In genomic region chrX:122245943-122246342, GRCh38 we compare ENCODE assay signal across 35 cellular contexts.
DNase-seq lines count a peak whose midpoint lies in the region; ATAC-seq, FAIRE-seq and TF ChIP-seq lines count a peak whose summit lies in the region.
"Had no signal": no experiment of that assay in that cellular context is flagged by ENCODE, and none has a peak within 500 bp of the region (broad histone marks: within the 10 kb centered on the region; RNA-seq: fewer than 3 reads in every experiment).

No MANE protein-coding gene starts in this region.

- H3K79me1 ChIP-seq in H1 (ENCODE audit: low read depth, low read length) = no peaks in the 10 kb centered on the region

- no peaks in the 10 kb centered on the region for H3K79me2 ChIP-seq in GM23338 (replicated peaks; ENCODE audit: insufficient read depth)
- H3K79me2 ChIP-seq in H1 (ENCODE audit: control insufficient read depth in 1 of 2, insufficient read depth in 2 of 2, low read length in 2 of 2) = no peaks in the 10 kb centered on the region

- H4K8ac ChIP-seq in H1 (ENCODE audit: extremely low read depth, insufficient read depth, low read length) = no peak overlapping the region

- H3K27me3 ChIP-seq in GM23338 (ENCODE audit: insufficient read depth) (no peaks in the 10 kb centered on the region), H1 (replicated peaks in 1 of 4; ENCODE audit: control insufficient read depth in 3 of 4, extremely low read depth in 1 of 4, insufficient read depth in 3 of 4, low read length in 3 of 4) (no peaks in the 10 kb centered on the region)
- H3K27me3 ChIP-seq: BE2C had no signal

- H3K4me3 ChIP-seq in GM23338 = no peak overlapping the region
- no peak overlapping the region for H3K4me3 ChIP-seq in H1 (ENCODE audit: extremely low read depth in 1 of 4, insufficient read depth in 2 of 4, low read depth in 3 of 4, low read length in 4 of 4)
- H3K4me3 ChIP-seq: A549; BLaER1; BLaER1 treated with 17β-estradiol and CSF1 and Interleukin-3, amounts not matched to agents 10 nM and 100 nM had no signal

- no peak for FAIRE-seq in H1 (lab: Jason Lieb, UNC)
- FAIRE-seq: A204.1, A549, D721Med had no signal

- H3K18ac ChIP-seq in H1 (ENCODE audit: extremely low read depth, low read length) = no peak overlapping the region

- H2AK5ac ChIP-seq in H1 (ENCODE audit: low read depth, low read length) = no peak overlapping the region

- H4K91ac ChIP-seq in H1 (replicated peaks; ENCODE audit: insufficient read length, low read length) = no peak overlapping the region

- POLR2A ChIA-PET in WTC11 (lab: Charles Lee) = interaction anchor here (1.0 kb wide), 1 partner anchor 9 kb away, joined by 3 read pairs; no protein-coding TSS in a partner anchor
- POLR2A ChIA-PET in H1 (lab: Charles Lee; ENCODE audit: partially characterized antibody) = interaction anchor here (1.1 to 2.2 kb wide), 5 partner anchors 10 to 532 kb away, joined by 3 to 10 read pairs (median 4); no protein-coding TSS in a partner anchor
- POLR2A ChIA-PET in activated CD4-positive, alpha-beta T cell treated with anti-CD3 and anti-CD28 coated beads, Interleukin-2, amount 10 ng/mL, durations not matched to agents 7 days and 5 days (lab: Charles Lee) = no interaction called here

- H3K23me2 ChIP-seq in H1 (ENCODE audit: low read depth, low read length) = no peaks in the 10 kb centered on the region

- H3K4me3 Mint-ChIP-seq in GM23338 (no peak overlapping the region), WTC11 (no peak overlapping the region)
- H3K4me3 Mint-ChIP-seq in activated CD4-positive, alpha-beta T cell treated with anti-CD3 and anti-CD28 coated beads, Interleukin-2, amount 10 ng/mL, durations not matched to agents 7 days and 5 days = no peak overlapping the region
- H3K4me3 Mint-ChIP-seq: B cell; CD14-positive monocyte; CD4-positive, alpha-beta memory T cell; CD4-positive, alpha-beta T cell; CD4-positive, CD25-positive, alpha-beta regulatory T cell; CD8-positive, alpha-beta memory T cell; CD8-positive, alpha-beta T cell had no signal

- CTCF ChIA-PET in WTC11 (lab: Charles Lee) (no interaction called here), H1 (lab: Charles Lee; ENCODE audit: partially characterized antibody) (interaction anchor here (1.7 kb wide), 1 partner anchor 10 kb away, joined by 6 read pairs; no protein-coding TSS in a partner anchor)
- CTCF ChIA-PET in activated CD4-positive, alpha-beta T cell treated with anti-CD3 and anti-CD28 coated beads, Interleukin-2, amount 10 ng/mL, durations not matched to agents 7 days and 5 days (lab: Charles Lee) = no interaction called here

- DNase-seq in GM23338 (ENCODE audit: low spot score) (no peak), WTC11 (ENCODE audit: low spot score) (no peak), H1 (ENCODE audit: low read depth in 1 of 2, low spot score in 2 of 2) (no peak), cerebellar cortex (ENCODE audit: low spot score) (no peak)
- DNase-seq in activated CD4-positive, alpha-beta T cell treated with anti-CD3 and anti-CD28 coated beads, Interleukin-2, amount 10 ng/mL, durations not matched to agents 7 days and 5 days = no peak
- DNase-seq: 8988T; ACHN; AML-193; BE2C; C1 segment of cervical spinal cord; Caco-2; Calu3; CD4-positive, alpha-beta memory T cell; CD4-positive, alpha-beta T cell; CD4-positive, CD25-positive, alpha-beta regulatory T cell; CD8-positive, alpha-beta memory T cell; CD8-positive, alpha-beta T cell; COR-L47; DMS 273 treated with DMSO at 0.1 percent for 48 hours; DMS153; DMS53; DMS79; DMS79 treated with DMSO at 0.1 percent for 48 hours; DND-41; EL had no signal

- no peak overlapping the region for H2BK120ac ChIP-seq in H1 (replicated peaks; ENCODE audit: low read depth, low read length)

- H2BK15ac ChIP-seq in H1 (ENCODE audit: low read length) = no peak overlapping the region

- H2BK20ac ChIP-seq in H1 (ENCODE audit: low read length) = no peak overlapping the region

- no peak overlapping the region for H2BK12ac ChIP-seq in H1 (ENCODE audit: low read depth, low read length)

- no peak overlapping the region for H3K9ac ChIP-seq in H1 (replicated peaks in 1 of 4; ENCODE audit: extremely low read depth in 1 of 4, low read depth in 3 of 4, low read length in 3 of 4)
- H3K9ac ChIP-seq: BLaER1; BLaER1 treated with 17β-estradiol and CSF1 and Interleukin-3, amounts not matched to agents 10 nM and 100 nM had no signal

- no peak overlapping the region for H3K27ac ChIP-seq in GM23338 (ENCODE audit: low read depth)
- H3K27ac ChIP-seq in H1 (ENCODE audit: low read depth, low read length) = no peak overlapping the region
- H3K27ac ChIP-seq: 22Rv1; A549; BLaER1; BLaER1 treated with 17β-estradiol and CSF1 and Interleukin-3, amounts not matched to agents 10 nM and 100 nM; C4-2B had no signal

- H4K20me1 ChIP-seq in GM23338 (replicated peaks; ENCODE audit: insufficient read depth) (0 out of 2 replicates have a peak, but pooled peaks cover under 1% of the 10 kb centered on the region), H1 (replicated peaks in 1 of 2; ENCODE audit: control insufficient read depth in 1 of 2, insufficient read depth in 2 of 2, low read length in 2 of 2) (peaks cover 0 to 2% of the 10 kb centered on the region in 2 experiments)
- H4K20me1 ChIP-seq: BLaER1; BLaER1 treated with 17β-estradiol and CSF1 and Interleukin-3, amounts not matched to agents 10 nM and 100 nM had no signal

- H3K36me3 Mint-ChIP-seq in GM23338 (ENCODE audit: low read depth) (peaks cover 11% of the 10 kb centered on the region; the same call in 2 of the 3 replicates), WTC11 (peaks cover 4% of the 10 kb centered on the region)
- no peaks in the 10 kb centered on the region for H3K36me3 Mint-ChIP-seq in activated CD4-positive, alpha-beta T cell treated with anti-CD3 and anti-CD28 coated beads, Interleukin-2, amount 10 ng/mL, durations not matched to agents 7 days and 5 days (ENCODE audit: low read depth)
- H3K36me3 Mint-ChIP-seq: CD14-positive monocyte; CD4-positive, alpha-beta memory T cell; CD4-positive, CD25-positive, alpha-beta regulatory T cell; CD8-positive, alpha-beta memory T cell; CD8-positive, alpha-beta T cell had no signal

- H3K4me1 Mint-ChIP-seq in GM23338 (peaks cover 18% of the 10 kb centered on the region; the same call in 2 of the 3 replicates), WTC11 (peaks cover 42% of the 10 kb centered on the region)
- H3K4me1 Mint-ChIP-seq in activated CD4-positive, alpha-beta T cell treated with anti-CD3 and anti-CD28 coated beads, Interleukin-2, amount 10 ng/mL, durations not matched to agents 7 days and 5 days = no peaks in the 10 kb centered on the region
- H3K4me1 Mint-ChIP-seq: B cell; CD14-positive monocyte; CD4-positive, alpha-beta memory T cell; CD4-positive, CD25-positive, alpha-beta regulatory T cell; CD8-positive, alpha-beta memory T cell had no signal

- peaks cover 6% of the 10 kb centered on the region; the same call in 1 of the 2 replicates for H3K36me3 ChIP-seq in GM23338 (ENCODE audit: insufficient read depth)
- H3K36me3 ChIP-seq in H1 (ENCODE audit: control insufficient read depth in 2 of 4, insufficient read depth in 4 of 4, low read length in 3 of 4) = peaks cover 0 to 25% (median 1%) of the 10 kb centered on the region in 4 experiments; a peak in 2 of 8 replicates
- H3K36me3 ChIP-seq: BE2C; BLaER1; BLaER1 treated with 17β-estradiol and CSF1 and Interleukin-3, amounts not matched to agents 10 nM and 100 nM had no signal

- H3K4me1 ChIP-seq in GM23338 (ENCODE audit: insufficient read depth) (no peaks in the 10 kb centered on the region; the same call in none of the 2 replicates), H1 (replicated peaks in 1 of 4; ENCODE audit: control insufficient read depth in 3 of 4, insufficient read depth in 4 of 4, low read length in 3 of 4) (no peaks in the 10 kb centered on the region; a peak in 1 of 7 replicates)
- H3K4me1 ChIP-seq: A549; BE2C; BLaER1; BLaER1 treated with 17β-estradiol and CSF1 and Interleukin-3, amounts not matched to agents 10 nM and 100 nM; Caco-2 had no signal

- no peak overlapping the region for H3K56ac ChIP-seq in H1 (replicated peaks; ENCODE audit: insufficient read length, low read depth, low read length)

- H3K9me3 Mint-ChIP-seq in GM23338 (no peaks in the 10 kb centered on the region; the same call in 2 of the 3 replicates), WTC11 (no peaks in the 10 kb centered on the region)
- no peaks in the 10 kb centered on the region for H3K9me3 Mint-ChIP-seq in activated CD4-positive, alpha-beta T cell treated with anti-CD3 and anti-CD28 coated beads, Interleukin-2, amount 10 ng/mL, durations not matched to agents 7 days and 5 days
- H3K9me3 Mint-ChIP-seq: CD4-positive, alpha-beta T cell; CD8-positive, alpha-beta T cell had no signal

- 73% methylated on average over 2 of the region's 2 CpGs; no CpG with 5 or more reads in 1 of the 2 experiments for WGBS in H1 (ENCODE audit: extremely low coverage in 1 of 2, insufficient coverage in 1 of 2, insufficient read length in 1 of 2, insufficient replicate concordance in 2 of 2, low coverage in 1 of 2, low lambda C conversion rate in 2 of 2, missing lambda C conversion rate in 1 of 2), 2 experiments

- H3K4ac ChIP-seq in H1 (replicated peaks; ENCODE audit: insufficient read length, low read depth, low read length) = no peak overlapping the region

- H3K23ac ChIP-seq in H1 (ENCODE audit: insufficient read length) = no peak overlapping the region

- no peaks in the 10 kb centered on the region for H3K9me2 ChIP-seq in GM23338 (ENCODE audit: insufficient read depth)

- no peak overlapping the region for H3K27ac Mint-ChIP-seq in GM23338
- no peak overlapping the region; the same call in 1 of the 2 replicates for H3K27ac Mint-ChIP-seq in WTC11
- H3K27ac Mint-ChIP-seq in activated CD4-positive, alpha-beta T cell treated with anti-CD3 and anti-CD28 coated beads, Interleukin-2, amount 10 ng/mL, durations not matched to agents 7 days and 5 days = no peak overlapping the region
- H3K27ac Mint-ChIP-seq: B cell; CD14-positive monocyte; CD4-positive, alpha-beta memory T cell; CD4-positive, alpha-beta T cell; CD4-positive, CD25-positive, alpha-beta regulatory T cell; CD8-positive, alpha-beta T cell had no signal

- H3K27me3 Mint-ChIP-seq in GM23338 (ENCODE audit: insufficient read depth, low read depth, poor library complexity) (peaks cover 15% of the 10 kb centered on the region), WTC11 (ENCODE audit: low read depth) (no peaks in the 10 kb centered on the region; the same call in 1 of the 2 replicates)
- no peaks in the 10 kb centered on the region for H3K27me3 Mint-ChIP-seq in activated CD4-positive, alpha-beta T cell treated with anti-CD3 and anti-CD28 coated beads, Interleukin-2, amount 10 ng/mL, durations not matched to agents 7 days and 5 days
- H3K27me3 Mint-ChIP-seq: B cell; CD4-positive, alpha-beta memory T cell; CD4-positive, alpha-beta T cell; CD4-positive, CD25-positive, alpha-beta regulatory T cell had no signal

- TF ChIP-seq CTCF in GM23338 (conservative IDR thresholded peaks at IDR 0.05; ENCODE audit: low read depth in 2 of 2) (no peak), WTC11 (IDR thresholded peaks at IDR 0.05) (no peak), H1 (IDR thresholded peaks at IDR 0.05; ENCODE audit: control extremely low read depth in 1 of 3, insufficient read depth in 1 of 3, low read depth in 1 of 3, low read length in 3 of 3) (no peak)

- H3K9me3 ChIP-seq in H1 (ENCODE audit: insufficient read depth in 2 of 2, low read depth in 1 of 2, low read length in 1 of 2) = no peaks in the 10 kb centered on the region
- H3K9me3 ChIP-seq: A549, BE2C, Caco-2 had no signal

- H2AFZ ChIP-seq in GM23338 (no peak overlapping the region), H1 (ENCODE audit: low read length) (no peak overlapping the region)

- TF ChIP-seq EP300 in H1 (IDR thresholded peaks at IDR 0.05; ENCODE audit: borderline replicate concordance in 1 of 2, low read depth in 2 of 2, low read length in 2 of 2) = no peak

- H3K14ac ChIP-seq in H1 (ENCODE audit: insufficient read length) = no peak overlapping the region

- no peak overlapping the region for H4K5ac ChIP-seq in H1 (ENCODE audit: insufficient read length, low read depth, low read length)

- no peak overlapping the region for H2BK5ac ChIP-seq in H1 (ENCODE audit: low read depth, low read length)

- 0 out of 2 replicates have a peak, but pooled peaks cover 4% of the 10 kb centered on the region for H3F3A ChIP-seq in GM23338 (replicated peaks; ENCODE audit: low read depth)

- peak in 1 of 2 experiments; percentile 71; a peak in 1 of 3 replicates for TF ChIP-seq POLR2A in H1 (IDR thresholded peaks at IDR 0.05; ENCODE audit: control extremely low read depth in 1 of 2, low read depth in 2 of 2, low read length in 2 of 2)

- H3K4me2 ChIP-seq in GM23338 = no peak overlapping the region
- H3K4me2 ChIP-seq in H1 (ENCODE audit: insufficient read depth in 1 of 2, low read depth in 2 of 2, low read length in 2 of 2) = no peak overlapping the region
- H3K4me2 ChIP-seq: A549; BLaER1; BLaER1 treated with 17β-estradiol and CSF1 and Interleukin-3, amounts not matched to agents 10 nM and 100 nM had no signal

- ATAC-seq in GM23338 = peak; percentile 1; the same call in 1 of the 3 replicates
- ATAC-seq in WTC11 = no peak; the same call in 1 of the 2 replicates
- ATAC-seq in GM18907 (IDR thresholded peaks at IDR 0.05; ENCODE audit: unreplicated experiment) = no peak
- ATAC-seq: A549; CD8-positive, alpha-beta T cell had no signal

- TF ChIP-seq RAD21 in H1 (IDR thresholded peaks at IDR 0.05 in 1 of 2, conservative IDR thresholded peaks at IDR 0.05 in 1 of 2; ENCODE audit: low read depth in 2 of 2, low read length in 2 of 2) = no peak
